Comparison of ENCODE assay signal across 9 cellular contexts in the genomic region with DNA sequence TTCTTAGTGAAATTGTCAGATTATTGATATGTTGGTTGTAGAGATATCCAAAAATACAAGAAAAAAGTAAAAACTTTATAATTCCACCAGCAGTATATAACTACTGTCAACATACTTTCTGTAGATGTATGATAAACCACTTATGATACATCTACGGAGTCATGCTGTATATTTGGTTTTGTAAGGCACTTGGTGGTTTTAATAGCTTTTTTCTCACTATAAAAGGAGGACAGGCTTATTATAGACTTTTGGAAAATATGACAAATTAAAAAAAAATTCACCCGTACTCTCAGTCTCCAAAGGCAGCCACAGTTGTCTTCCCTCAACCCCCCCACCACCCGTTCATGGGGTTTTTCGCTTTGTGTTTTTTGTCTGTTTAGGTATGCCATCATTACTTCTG. TPM values are rescaled to one million over a fixed set of nuclear protein-coding genes. Genes with fewer than 3 reads are reported as not detected.
DNase-seq lines count a peak whose midpoint lies in the region; ATAC-seq and TF ChIP-seq lines count a peak whose summit lies in the region.
"Had no signal": no experiment of that assay in that cellular context is flagged by ENCODE, and none has a peak within 500 bp of the region (broad histone marks: within the 10 kb centered on the region; RNA-seq: fewer than 3 reads in every experiment).

No MANE protein-coding gene starts in this region.

- H3K27me3 Mint-ChIP-seq in activated naive CD4-positive, alpha-beta T cell treated with anti-CD3 and anti-CD28 coated beads, Interleukin-2, amount 10 ng/mL, durations not matched to agents 7 days and 5 days, result no peaks in the 10 kb centered on the region

- peak overlapping the region; percentile 85 for H3K27ac Mint-ChIP-seq in activated naive CD4-positive, alpha-beta T cell treated with anti-CD3 and anti-CD28 coated beads, Interleukin-2, amount 10 ng/mL, durations not matched to agents 7 days and 5 days

- no peak for TF ChIP-seq POLR2A in transverse colon (IDR thresholded peaks at IDR 0.05)

- H3K4me1 ChIP-seq in adipocyte (ENCODE audit: control insufficient read depth, insufficient read depth, low read length) (peaks cover 79% of the 10 kb centered on the region), muscle layer of duodenum (ENCODE audit: control insufficient read depth in 1 of 2, insufficient read depth in 2 of 2, low read length in 2 of 2) (peaks cover 52 to 68% of the 10 kb centered on the region in 2 donors), transverse colon (peaks cover 32 to 94% (median 86%) of the 10 kb centered on the region in 4 donors)

- H3K4me3 Mint-ChIP-seq in activated naive CD4-positive, alpha-beta T cell treated with anti-CD3 and anti-CD28 coated beads, Interleukin-2, amount 10 ng/mL, durations not matched to agents 7 days and 5 days, result peak overlapping the region; percentile 88

- 77 to 83% methylated on average over 3 to 4 of the region's 4 CpGs for WGBS in transverse colon (ENCODE audit: low coverage in 1 of 2), 2 donors

- peak overlapping the region; percentile 95 for H3K9ac ChIP-seq in adipocyte (ENCODE audit: low read length)

- no peaks in the 10 kb centered on the region for H3K36me3 ChIP-seq in adipocyte (ENCODE audit: control insufficient read depth, insufficient read depth, low read length, severe bottlenecking)
- peaks cover 0 to 5% of the 10 kb centered on the region in 2 donors for H3K36me3 ChIP-seq in muscle layer of duodenum (ENCODE audit: control insufficient read depth in 1 of 2, insufficient read depth in 2 of 2, low read length in 2 of 2)
- H3K36me3 ChIP-seq in transverse colon, result no peaks in the 10 kb centered on the region

- H3K9me3 Mint-ChIP-seq in activated naive CD4-positive, alpha-beta T cell treated with anti-CD3 and anti-CD28 coated beads, Interleukin-2, amount 10 ng/mL, durations not matched to agents 7 days and 5 days, result no peaks in the 10 kb centered on the region

- H3K27me3 ChIP-seq in adipocyte (replicated peaks; ENCODE audit: control insufficient read depth, insufficient read depth, low read length), result no peaks in the 10 kb centered on the region
- H3K27me3 ChIP-seq in muscle layer of duodenum (ENCODE audit: low read depth, low read length), result no peaks in the 10 kb centered on the region
- H3K27me3 ChIP-seq in transverse colon, result no peaks in the 10 kb centered on the region

- H3K9me3 ChIP-seq in adipocyte (ENCODE audit: control insufficient read depth, low read length) (no peaks in the 10 kb centered on the region), muscle layer of duodenum (ENCODE audit: control insufficient read depth in 1 of 2, low read length in 2 of 2) (no peaks in the 10 kb centered on the region), transverse colon (no peaks in the 10 kb centered on the region)

- H3K4me3 ChIP-seq in adipocyte (ENCODE audit: low read length), result peak overlapping the region; percentile 87
- no peak overlapping the region for H3K4me3 ChIP-seq in muscle layer of duodenum (ENCODE audit: low read depth in 1 of 2, low read length in 2 of 2)
- no peak overlapping the region for H3K4me3 ChIP-seq in transverse colon

- TF ChIP-seq CTCF in transverse colon (IDR thresholded peaks at IDR 0.05), result no peak

- in situ Hi-C loops in transverse colon (cut with MboI; ENCODE audit: low pct_ligation_motif_present in 1 of 4, low pct_unique_long_range_greater_than_20kb in 1 of 4, low sequenced_read_pairs in 3 of 4), result loop anchor here (25.0 kb wide), 4 partner anchors 91 to 341 kb away; a partner anchor contains a TSS

- no peaks in the 10 kb centered on the region for H3K36me3 Mint-ChIP-seq in activated naive CD4-positive, alpha-beta T cell treated with anti-CD3 and anti-CD28 coated beads, Interleukin-2, amount 10 ng/mL, durations not matched to agents 7 days and 5 days

- intact Hi-C loops in transverse colon (cut with DNase I; ENCODE audit: low total_unique reads), result no loop called here

- no peak for ATAC-seq in HG02763 (IDR thresholded peaks at IDR 0.05; ENCODE audit: unreplicated experiment)

- TF ChIP-seq EP300 in transverse colon (IDR thresholded peaks at IDR 0.05; ENCODE audit: low read depth), result no peak

- CTCF ChIA-PET in activated naive CD4-positive, alpha-beta T cell treated with anti-CD3 and anti-CD28 coated beads, Interleukin-2, amount 10 ng/mL, durations not matched to agents 7 days and 5 days (lab: Charles Lee), result no interaction called here

- no peak for DNase-seq in activated naive CD4-positive, alpha-beta T cell treated with anti-CD3 and anti-CD28 coated beads, Interleukin-2, amount 10 ng/mL, durations not matched to agents 7 days and 5 days
- no peak for DNase-seq in activated naive CD4-positive, alpha-beta T cell (lab: John Stamatoyannopoulos, UW)
- no peak for DNase-seq in adipocyte (ENCODE audit: low read depth)
- no peak for DNase-seq in transverse colon
- no peak for DNase-seq in DMS79 (lab: John Stamatoyannopoulos, UW)
- no peak for DNase-seq in inferior parietal cortex (ENCODE audit: extremely low spot score)
- DNase-seq: activated gamma-delta T cell treated with Interleukin-2 at 50 U/mL for 16 hours had no signal

- peak overlapping the region; percentile 95 for H3K27ac ChIP-seq in muscle layer of duodenum (ENCODE audit: low read length)
- peak overlapping the region; percentile 92 to 98 (median 96) for H3K27ac ChIP-seq in transverse colon

- H3K4me1 Mint-ChIP-seq in activated naive CD4-positive, alpha-beta T cell treated with anti-CD3 and anti-CD28 coated beads, Interleukin-2, amount 10 ng/mL, durations not matched to agents 7 days and 5 days, result peaks cover 51% of the 10 kb centered on the region

RNA-seq across cellular contexts. Expression of a gene that starts 14.8 kb away (rescaled TPM):
- total RNA-seq in transverse colon, result 100 to 1,000 TPM in 1 of 4 donors, 10 to 100 TPM in 3; 14.1 to 163 (median 34.6) TPM
